In the genomic region with DNA sequence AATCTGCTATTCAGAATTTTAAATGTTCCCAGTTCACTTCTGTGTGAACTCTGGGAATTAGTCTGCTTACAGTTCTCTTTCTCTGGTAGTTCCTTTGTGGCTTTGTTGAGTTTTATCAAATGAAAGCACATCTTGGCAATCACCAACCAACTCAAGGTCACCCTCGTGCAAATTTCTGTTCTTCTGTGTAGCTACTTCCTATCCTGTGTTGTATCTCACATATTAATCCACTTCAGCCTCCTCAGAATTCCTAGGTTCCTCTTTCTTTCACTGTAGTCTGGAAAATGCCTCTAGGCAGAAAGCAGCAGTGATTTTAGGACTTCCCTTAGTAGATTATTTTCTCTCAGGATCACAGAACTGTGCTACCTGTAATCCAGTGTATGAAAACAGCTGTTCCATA, we compare ENCODE assay signal across 14 cellular contexts.
"Had no signal": no experiment of that assay in that cellular context is flagged by ENCODE, and none has a peak within 500 bp of the region (broad histone marks: within the 10 kb centered on the region; RNA-seq: fewer than 3 reads in every experiment).

No MANE protein-coding gene starts in this region.

- H3K4me1 ChIP-seq: SJCRH30, upper lobe of right lung had no signal

- H3K27me3 ChIP-seq: gastroesophageal sphincter, SJCRH30, upper lobe of right lung had no signal

- H3K36me3 ChIP-seq: gastroesophageal sphincter, SJCRH30, upper lobe of right lung had no signal

- H3K27ac Mint-ChIP-seq: activated CD8-positive, alpha-beta T cell treated with anti-CD3 and anti-CD28 coated beads for 36 hours; stimulated activated naive CD8-positive, alpha-beta T cell treated with anti-CD3 and anti-CD28 coated beads, Interleukin-15, amount 100 ng/mL, for 72 hours had no signal

- H3K4me3 ChIP-seq: gastroesophageal sphincter, SJCRH30, skin epidermis, upper lobe of right lung had no signal

- H3K27me3 Mint-ChIP-seq: activated CD8-positive, alpha-beta T cell treated with anti-CD3 and anti-CD28 coated beads for 36 hours; naive thymus-derived CD4-positive, alpha-beta T cell; stimulated activated naive CD8-positive, alpha-beta T cell treated with anti-CD3 and anti-CD28 coated beads, Interleukin-15, amount 100 ng/mL, for 72 hours had no signal

- H3K4me3 Mint-ChIP-seq: activated CD8-positive, alpha-beta T cell treated with anti-CD3 and anti-CD28 coated beads for 36 hours; naive thymus-derived CD4-positive, alpha-beta T cell; stimulated activated naive CD8-positive, alpha-beta T cell treated with anti-CD3 and anti-CD28 coated beads, Interleukin-15, amount 100 ng/mL, for 72 hours had no signal

- ATAC-seq: activated CD4-positive, CD25-positive, alpha-beta regulatory T cell treated with anti-CD3 and anti-CD28 coated beads, Interleukin-2, amount 50 U/mL, for 24 hours; activated CD8-positive, alpha-beta T cell treated with anti-CD3 and anti-CD28 coated beads for 36 hours; gastroesophageal sphincter; left colon; naive thymus-derived CD4-positive, alpha-beta T cell; stimulated activated naive CD8-positive, alpha-beta T cell treated with anti-CD3 and anti-CD28 coated beads, Interleukin-15, amount 100 ng/mL, for 72 hours; upper lobe of right lung had no signal

- H3K27ac ChIP-seq: gastroesophageal sphincter, SJCRH30, skin epidermis, upper lobe of right lung had no signal

- H3K9me3 Mint-ChIP-seq: activated CD8-positive, alpha-beta T cell treated with anti-CD3 and anti-CD28 coated beads for 36 hours had no signal

- DNase-seq: activated CD8-positive, alpha-beta T cell treated with anti-CD3 and anti-CD28 coated beads for 36 hours; activated naive CD4-positive, alpha-beta T cell treated with Interleukin-2 at 50 U/mL for 16 hours; left colon; mammary epithelial cell; naive thymus-derived CD4-positive, alpha-beta T cell; posterior cingulate gyrus; SJCRH30; stimulated activated CD4-positive, alpha-beta T cell treated with anti-CD3 and anti-CD28 coated beads, Interleukin-4, amount 100 ng/mL, for 24 hours; stimulated activated CD8-positive, alpha-beta memory T cell treated with anti-CD3 and anti-CD28 coated beads, Interleukin-4, amount 100 ng/mL, for 48 hours; stimulated activated naive CD8-positive, alpha-beta T cell treated with anti-CD3 and anti-CD28 coated beads, Interleukin-15, amount 100 ng/mL, for 72 hours; upper lobe of right lung had no signal
